In genomic region chr18:6520901-6521300, GRCh38 we compare ENCODE assay signal across 34 cellular contexts.
DNase-seq lines count a peak whose midpoint lies in the region; ATAC-seq and TF ChIP-seq lines count a peak whose summit lies in the region.
"Had no signal": no experiment of that assay in that cellular context is flagged by ENCODE, and none has a peak within 500 bp of the region (broad histone marks: within the 10 kb centered on the region; RNA-seq: fewer than 3 reads in every experiment).

No MANE protein-coding gene starts in this region.

- 0 out of 2 replicates have a peak, but pooled peaks cover 2% of the 10 kb centered on the region for H3K4me1 Mint-ChIP-seq in WTC11
- no peaks in the 10 kb centered on the region for H3K4me1 Mint-ChIP-seq in CD8-positive, alpha-beta T cell (ENCODE audit: low read depth)
- H3K4me1 Mint-ChIP-seq: B cell; CD14-positive monocyte; CD4-positive, alpha-beta memory T cell; CD4-positive, CD25-positive, alpha-beta regulatory T cell; CD8-positive, alpha-beta memory T cell had no signal

- ATAC-seq in WTC11 (no peak), upper lobe of right lung (no peak), HG02938 (IDR thresholded peaks at IDR 0.05; ENCODE audit: unreplicated experiment) (no peak)
- ATAC-seq in CD8-positive, alpha-beta T cell: no peak
- ATAC-seq: A549 had no signal

- DNase-seq in SK-MEL-5 (ENCODE audit: low read depth, low spot score) (peak; percentile 56), WTC11 (ENCODE audit: low spot score) (no peak), foreskin melanocyte (peak; percentile 40), testis (peak; percentile 55), upper lobe of right lung (no peak), coronary artery (ENCODE audit: low spot score) (no peak)
- DNase-seq in CD8-positive, alpha-beta T cell: no peak
- DNase-seq: 8988T; ACHN; AML-193; BE2C; C1 segment of cervical spinal cord; Caco-2; Calu3; CD4-positive, alpha-beta memory T cell; CD4-positive, alpha-beta T cell; CD4-positive, CD25-positive, alpha-beta regulatory T cell; CD8-positive, alpha-beta memory T cell; COR-L47; DMS 273 treated with DMSO at 0.1 percent for 48 hours; DMS153; DMS53; DMS79; DMS79 treated with DMSO at 0.1 percent for 48 hours; DND-41; EL had no signal

- H3K27me3 Mint-ChIP-seq in WTC11 (ENCODE audit: low read depth): no peaks in the 10 kb centered on the region
- H3K27me3 Mint-ChIP-seq in CD8-positive, alpha-beta T cell (ENCODE audit: low read depth): peaks cover 9% of the 10 kb centered on the region
- H3K27me3 Mint-ChIP-seq: CD4-positive, alpha-beta memory T cell; CD4-positive, alpha-beta T cell; CD4-positive, CD25-positive, alpha-beta regulatory T cell had no signal

- TF ChIP-seq POLR2A in testis (IDR thresholded peaks at IDR 0.05): no peak

- H3K27me3 ChIP-seq in testis: no peaks in the 10 kb centered on the region
- H3K27me3 ChIP-seq in upper lobe of right lung: no peaks in the 10 kb centered on the region
- H3K27me3 ChIP-seq in CD8-positive, alpha-beta T cell (ENCODE audit: insufficient read depth, low read length): no peaks in the 10 kb centered on the region
- H3K27me3 ChIP-seq: BE2C; BLaER1; BLaER1 treated with 17β-estradiol and CSF1 and Interleukin-3, amounts not matched to agents 10 nM and 100 nM had no signal

- CTCF ChIA-PET in WTC11 (lab: Charles Lee): interaction anchor here (0.8 to 3.0 kb wide), 19 partner anchors 14 to 653 kb away, joined by 3 to 18 read pairs (median 5); partner anchors contain the start of gene L3MBTL4
- CTCF ChIA-PET in CD8-positive, alpha-beta T cell (lab: Charles Lee): no interaction called here

- H3K36me3 ChIP-seq in testis (ENCODE audit: low read depth, missing control alignments) (no peaks in the 10 kb centered on the region), upper lobe of right lung (no peaks in the 10 kb centered on the region)
- H3K36me3 ChIP-seq in CD8-positive, alpha-beta T cell (ENCODE audit: insufficient read depth, low read length): no peaks in the 10 kb centered on the region
- H3K36me3 ChIP-seq: BE2C; BLaER1; BLaER1 treated with 17β-estradiol and CSF1 and Interleukin-3, amounts not matched to agents 10 nM and 100 nM had no signal

- POLR2A ChIA-PET in WTC11 (lab: Charles Lee): no interaction called here
- POLR2A ChIA-PET in CD8-positive, alpha-beta T cell (lab: Charles Lee): no interaction called here

- no peak overlapping the region for H3K27ac Mint-ChIP-seq in WTC11
- no peak overlapping the region for H3K27ac Mint-ChIP-seq in CD8-positive, alpha-beta T cell
- H3K27ac Mint-ChIP-seq: B cell; CD14-positive monocyte; CD4-positive, alpha-beta memory T cell; CD4-positive, alpha-beta T cell; CD8-positive, alpha-beta memory T cell had no signal

- TF ChIP-seq CTCF in WTC11 (IDR thresholded peaks at IDR 0.05): no peak
- no peak for TF ChIP-seq CTCF in testis (IDR thresholded peaks at IDR 0.05)
- TF ChIP-seq CTCF in upper lobe of right lung (IDR thresholded peaks at IDR 0.05): no peak
- TF ChIP-seq CTCF in CD8-positive, alpha-beta T cell (IDR thresholded peaks at IDR 0.05): no peak
- no peak for TF ChIP-seq CTCF in coronary artery (IDR thresholded peaks at IDR 0.05)

- no peaks in the 10 kb centered on the region for H3K9me3 ChIP-seq in testis
- no peaks in the 10 kb centered on the region for H3K9me3 ChIP-seq in upper lobe of right lung
- no peaks in the 10 kb centered on the region for H3K9me3 ChIP-seq in CD8-positive, alpha-beta T cell (ENCODE audit: low read length)
- H3K9me3 ChIP-seq: A549, BE2C, BLaER1 had no signal

- no peak overlapping the region for H3K4me3 Mint-ChIP-seq in WTC11
- no peak overlapping the region for H3K4me3 Mint-ChIP-seq in CD8-positive, alpha-beta T cell
- H3K4me3 Mint-ChIP-seq: B cell; CD14-positive monocyte; CD4-positive, alpha-beta memory T cell; CD4-positive, alpha-beta T cell; CD4-positive, CD25-positive, alpha-beta regulatory T cell; CD8-positive, alpha-beta memory T cell had no signal

- H3K27ac ChIP-seq in testis (no peak overlapping the region), upper lobe of right lung (no peak overlapping the region), coronary artery (no peak overlapping the region)
- no peak overlapping the region for H3K27ac ChIP-seq in CD8-positive, alpha-beta T cell (ENCODE audit: low read depth, low read length)
- H3K27ac ChIP-seq: 22Rv1; A549; BLaER1; BLaER1 treated with 17β-estradiol and CSF1 and Interleukin-3, amounts not matched to agents 10 nM and 100 nM; C4-2B had no signal

- in situ Hi-C loops in SK-MEL-5 (cut with HindIII; ENCODE audit: low pct_unique_long_range_greater_than_20kb, low sequenced_read_pairs): no loop called here

- no peaks in the 10 kb centered on the region; the same call in 1 of the 2 replicates for H3K36me3 Mint-ChIP-seq in WTC11
- H3K36me3 Mint-ChIP-seq in CD8-positive, alpha-beta T cell: no peaks in the 10 kb centered on the region
- H3K36me3 Mint-ChIP-seq: CD14-positive monocyte; CD4-positive, alpha-beta memory T cell had no signal

- intact Hi-C loops in testis (cut with DNase I; ENCODE audit: low total_unique reads) (no loop called here), upper lobe of right lung (cut with DNase I) (no loop called here)
- intact Hi-C loops in CD8-positive, alpha-beta T cell (cut with DNase I, micrococcal nuclease): no loop called here

- H3K4me3 ChIP-seq in testis (no peak overlapping the region), upper lobe of right lung (no peak overlapping the region), coronary artery (no peak overlapping the region)
- H3K4me3 ChIP-seq in CD8-positive, alpha-beta T cell (ENCODE audit: low read depth, low read length): no peak overlapping the region
- H3K4me3 ChIP-seq: A549; BLaER1; BLaER1 treated with 17β-estradiol and CSF1 and Interleukin-3, amounts not matched to agents 10 nM and 100 nM had no signal

- no peaks in the 10 kb centered on the region for H3K4me1 ChIP-seq in testis
- H3K4me1 ChIP-seq in upper lobe of right lung: no peaks in the 10 kb centered on the region
- H3K4me1 ChIP-seq in CD8-positive, alpha-beta T cell (ENCODE audit: insufficient read depth, low read length): no peaks in the 10 kb centered on the region
- H3K4me1 ChIP-seq: A549, BE2C, Caco-2 had no signal

- H3K9me3 Mint-ChIP-seq in WTC11: peaks cover 31% of the 10 kb centered on the region
- H3K9me3 Mint-ChIP-seq in CD8-positive, alpha-beta T cell: peaks cover 21% of the 10 kb centered on the region
- H3K9me3 Mint-ChIP-seq: CD14-positive monocyte had no signal

TF ChIP-seq in WTC11, 78 proteins besides CTCF, POLR2A, EP300 and RAD21:
- peak; percentile 46; the same call in 1 of the 2 replicates for TF ChIP-seq ZNF317 (CRISPR knock-in tag; IDR thresholded peaks at IDR 0.05; ENCODE audit: borderline replicate concordance, low read depth)
- TF ChIP-seq GABPB1 (CRISPR knock-in tag; IDR thresholded peaks at IDR 0.05): no peak

Comparison
In these comparisons a context has a peak if more than half of its experiments do, and no peak if none do; other contexts are left out.
1. DNase-seq: peak in SK-MEL-5 (single experiment), foreskin melanocyte (single experiment) and testis (single experiment); none in WTC11 (single experiment), upper lobe of right lung (single experiment), CD8-positive, alpha-beta T cell (0 of 7) and coronary artery (single experiment).